Comparison of ENCODE assay signal across 7 cellular contexts in the genomic region with DNA sequence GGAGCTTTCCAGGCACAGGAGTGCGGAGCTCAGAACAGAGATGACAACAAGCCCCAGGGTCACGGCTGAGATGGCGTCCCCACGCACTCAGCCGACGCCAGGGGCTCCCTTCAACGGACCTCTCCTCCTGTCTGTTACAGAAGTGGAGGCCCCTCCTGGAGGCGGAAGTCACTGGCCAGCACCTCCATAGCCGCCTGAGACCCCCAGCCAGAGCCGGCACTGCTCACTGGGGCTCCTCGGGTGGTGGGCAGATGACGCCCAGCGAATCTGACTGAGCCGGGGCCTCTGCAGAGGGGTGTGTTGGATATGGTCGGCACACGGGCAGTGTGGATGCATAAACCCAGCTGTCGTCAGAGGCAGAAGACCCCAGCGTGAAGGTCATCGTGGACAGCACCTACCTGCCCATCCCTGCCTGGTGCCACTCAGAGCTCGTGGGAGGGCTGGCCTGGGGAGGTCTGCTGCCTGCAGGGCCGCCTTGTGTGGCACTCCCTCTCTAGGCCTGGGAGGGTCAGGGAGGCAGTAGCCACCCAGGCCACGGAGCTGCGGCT.
"Had no signal": no experiment of that assay in that cellular context is flagged by ENCODE, and none has a peak within 500 bp of the region (broad histone marks: within the 10 kb centered on the region; RNA-seq: fewer than 3 reads in every experiment).

No MANE protein-coding gene starts in this region.

- H3K27ac ChIP-seq: HL-60 had no signal

- ATAC-seq: HepG2 had no signal

- H3K4me2 ChIP-seq: GM23338 had no signal

- H3K4me3 ChIP-seq: GM23338 had no signal

- DNase-seq: HCEC 1CT, KG1 had no signal

- H2AFZ ChIP-seq: GM23338 had no signal

- FAIRE-seq: H1, H54, HepG2 had no signal
